In the genomic region with DNA sequence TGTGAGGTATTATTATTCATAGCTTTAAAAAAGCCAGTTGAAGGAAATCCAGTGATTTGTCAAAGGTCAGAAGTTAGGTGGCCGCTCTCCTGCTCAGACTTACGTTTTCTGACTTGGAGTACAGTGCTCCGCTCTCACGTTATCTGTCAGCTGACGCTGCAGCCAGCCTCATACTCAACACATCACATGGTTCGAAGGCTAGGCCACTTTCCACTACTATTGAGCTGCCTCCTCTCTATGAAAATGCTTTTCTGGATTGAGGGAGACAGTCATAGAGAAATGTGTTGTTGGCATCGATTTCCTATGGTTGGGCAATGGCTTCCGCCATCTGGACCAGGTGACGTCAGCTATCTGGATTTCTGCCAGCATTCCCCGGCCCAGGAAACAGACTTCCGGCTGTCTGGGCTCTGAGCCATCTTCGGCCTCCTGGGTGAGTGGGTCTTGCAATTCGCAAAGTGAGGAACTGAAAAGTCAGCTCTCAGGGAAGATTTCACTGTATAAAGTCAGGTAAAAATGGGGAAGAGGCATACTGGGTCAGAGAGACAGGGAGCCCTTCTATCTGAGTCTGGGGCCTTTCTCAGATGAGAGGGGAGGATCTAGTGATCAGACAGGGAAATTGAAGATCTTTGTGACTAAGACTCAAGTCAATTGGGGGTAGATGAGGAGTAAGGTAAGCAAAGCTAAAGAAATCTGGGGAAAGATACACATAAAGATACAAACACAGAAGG, we compare ENCODE assay signal across 1 cellular context.
TF ChIP-seq lines count a peak whose summit lies in the region.

No MANE protein-coding gene starts in this region.

TF ChIP-seq in K562, 482 proteins besides CTCF, POLR2A, EP300 and RAD21 (continued from another document):
- TF ChIP-seq, protein P1, sequence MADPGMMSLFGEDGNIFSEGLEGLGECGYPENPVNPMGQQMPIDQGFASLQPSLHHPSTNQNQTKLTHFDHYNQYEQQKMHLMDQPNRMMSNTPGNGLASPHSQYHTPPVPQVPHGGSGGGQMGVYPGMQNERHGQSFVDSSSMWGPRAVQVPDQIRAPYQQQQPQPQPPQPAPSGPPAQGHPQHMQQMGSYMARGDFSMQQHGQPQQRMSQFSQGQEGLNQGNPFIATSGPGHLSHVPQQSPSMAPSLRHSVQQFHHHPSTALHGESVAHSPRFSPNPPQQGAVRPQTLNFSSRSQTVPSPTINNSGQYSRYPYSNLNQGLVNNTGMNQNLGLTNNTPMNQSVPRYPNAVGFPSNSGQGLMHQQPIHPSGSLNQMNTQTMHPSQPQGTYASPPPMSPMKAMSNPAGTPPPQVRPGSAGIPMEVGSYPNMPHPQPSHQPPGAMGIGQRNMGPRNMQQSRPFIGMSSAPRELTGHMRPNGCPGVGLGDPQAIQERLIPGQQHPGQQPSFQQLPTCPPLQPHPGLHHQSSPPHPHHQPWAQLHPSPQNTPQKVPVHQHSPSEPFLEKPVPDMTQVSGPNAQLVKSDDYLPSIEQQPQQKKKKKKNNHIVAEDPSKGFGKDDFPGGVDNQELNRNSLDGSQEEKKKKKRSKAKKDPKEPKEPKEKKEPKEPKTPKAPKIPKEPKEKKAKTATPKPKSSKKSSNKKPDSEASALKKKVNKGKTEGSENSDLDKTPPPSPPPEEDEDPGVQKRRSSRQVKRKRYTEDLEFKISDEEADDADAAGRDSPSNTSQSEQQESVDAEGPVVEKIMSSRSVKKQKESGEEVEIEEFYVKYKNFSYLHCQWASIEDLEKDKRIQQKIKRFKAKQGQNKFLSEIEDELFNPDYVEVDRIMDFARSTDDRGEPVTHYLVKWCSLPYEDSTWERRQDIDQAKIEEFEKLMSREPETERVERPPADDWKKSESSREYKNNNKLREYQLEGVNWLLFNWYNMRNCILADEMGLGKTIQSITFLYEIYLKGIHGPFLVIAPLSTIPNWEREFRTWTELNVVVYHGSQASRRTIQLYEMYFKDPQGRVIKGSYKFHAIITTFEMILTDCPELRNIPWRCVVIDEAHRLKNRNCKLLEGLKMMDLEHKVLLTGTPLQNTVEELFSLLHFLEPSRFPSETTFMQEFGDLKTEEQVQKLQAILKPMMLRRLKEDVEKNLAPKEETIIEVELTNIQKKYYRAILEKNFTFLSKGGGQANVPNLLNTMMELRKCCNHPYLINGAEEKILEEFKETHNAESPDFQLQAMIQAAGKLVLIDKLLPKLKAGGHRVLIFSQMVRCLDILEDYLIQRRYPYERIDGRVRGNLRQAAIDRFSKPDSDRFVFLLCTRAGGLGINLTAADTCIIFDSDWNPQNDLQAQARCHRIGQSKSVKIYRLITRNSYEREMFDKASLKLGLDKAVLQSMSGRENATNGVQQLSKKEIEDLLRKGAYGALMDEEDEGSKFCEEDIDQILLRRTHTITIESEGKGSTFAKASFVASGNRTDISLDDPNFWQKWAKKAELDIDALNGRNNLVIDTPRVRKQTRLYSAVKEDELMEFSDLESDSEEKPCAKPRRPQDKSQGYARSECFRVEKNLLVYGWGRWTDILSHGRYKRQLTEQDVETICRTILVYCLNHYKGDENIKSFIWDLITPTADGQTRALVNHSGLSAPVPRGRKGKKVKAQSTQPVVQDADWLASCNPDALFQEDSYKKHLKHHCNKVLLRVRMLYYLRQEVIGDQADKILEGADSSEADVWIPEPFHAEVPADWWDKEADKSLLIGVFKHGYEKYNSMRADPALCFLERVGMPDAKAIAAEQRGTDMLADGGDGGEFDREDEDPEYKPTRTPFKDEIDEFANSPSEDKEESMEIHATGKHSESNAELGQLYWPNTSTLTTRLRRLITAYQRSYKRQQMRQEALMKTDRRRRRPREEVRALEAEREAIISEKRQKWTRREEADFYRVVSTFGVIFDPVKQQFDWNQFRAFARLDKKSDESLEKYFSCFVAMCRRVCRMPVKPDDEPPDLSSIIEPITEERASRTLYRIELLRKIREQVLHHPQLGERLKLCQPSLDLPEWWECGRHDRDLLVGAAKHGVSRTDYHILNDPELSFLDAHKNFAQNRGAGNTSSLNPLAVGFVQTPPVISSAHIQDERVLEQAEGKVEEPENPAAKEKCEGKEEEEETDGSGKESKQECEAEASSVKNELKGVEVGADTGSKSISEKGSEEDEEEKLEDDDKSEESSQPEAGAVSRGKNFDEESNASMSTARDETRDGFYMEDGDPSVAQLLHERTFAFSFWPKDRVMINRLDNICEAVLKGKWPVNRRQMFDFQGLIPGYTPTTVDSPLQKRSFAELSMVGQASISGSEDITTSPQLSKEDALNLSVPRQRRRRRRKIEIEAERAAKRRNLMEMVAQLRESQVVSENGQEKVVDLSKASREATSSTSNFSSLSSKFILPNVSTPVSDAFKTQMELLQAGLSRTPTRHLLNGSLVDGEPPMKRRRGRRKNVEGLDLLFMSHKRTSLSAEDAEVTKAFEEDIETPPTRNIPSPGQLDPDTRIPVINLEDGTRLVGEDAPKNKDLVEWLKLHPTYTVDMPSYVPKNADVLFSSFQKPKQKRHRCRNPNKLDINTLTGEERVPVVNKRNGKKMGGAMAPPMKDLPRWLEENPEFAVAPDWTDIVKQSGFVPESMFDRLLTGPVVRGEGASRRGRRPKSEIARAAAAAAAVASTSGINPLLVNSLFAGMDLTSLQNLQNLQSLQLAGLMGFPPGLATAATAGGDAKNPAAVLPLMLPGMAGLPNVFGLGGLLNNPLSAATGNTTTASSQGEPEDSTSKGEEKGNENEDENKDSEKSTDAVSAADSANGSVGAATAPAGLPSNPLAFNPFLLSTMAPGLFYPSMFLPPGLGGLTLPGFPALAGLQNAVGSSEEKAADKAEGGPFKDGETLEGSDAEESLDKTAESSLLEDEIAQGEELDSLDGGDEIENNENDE (IDR thresholded peaks at IDR 0.05; ENCODE audit: low read depth, low read length): no peak
- no peak for TF ChIP-seq POU5F1 (IDR thresholded peaks at IDR 0.05; ENCODE audit: borderline replicate concordance, low read depth, low read length, partially characterized antibody)
- no peak for TF ChIP-seq HMG20B (CRISPR knock-in tag; IDR thresholded peaks at IDR 0.05)
- no peak for TF ChIP-seq ZNF282 (CRISPR knock-in tag; IDR thresholded peaks at IDR 0.05)
- TF ChIP-seq RBM39 (optimal IDR thresholded peaks at IDR 0.05; ENCODE audit: low read depth, low read length): no peak
- TF ChIP-seq, protein P2, sequence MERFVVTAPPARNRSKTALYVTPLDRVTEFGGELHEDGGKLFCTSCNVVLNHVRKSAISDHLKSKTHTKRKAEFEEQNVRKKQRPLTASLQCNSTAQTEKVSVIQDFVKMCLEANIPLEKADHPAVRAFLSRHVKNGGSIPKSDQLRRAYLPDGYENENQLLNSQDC (CRISPR knock-in tag; IDR thresholded peaks at IDR 0.05): no peak
- peak; percentile 10; the same call in 1 of the 2 replicates for TF ChIP-seq HDAC8 (tag; IDR thresholded peaks at IDR 0.05)
- peak; percentile 62; the same call in 1 of the 2 replicates for TF ChIP-seq ESRRA (IDR thresholded peaks at IDR 0.05; ENCODE audit: borderline replicate concordance, low read depth)
- TF ChIP-seq ZC3H11A (IDR thresholded peaks at IDR 0.05; ENCODE audit: low read depth, low read length): no peak
- no peak for TF ChIP-seq MXI1 (IDR thresholded peaks at IDR 0.05; ENCODE audit: low read depth, low read length)
- TF ChIP-seq SRSF1 (IDR thresholded peaks at IDR 0.05; ENCODE audit: low read depth, low read length): no peak
- no peak; the same call in 1 of the 2 replicates for TF ChIP-seq ZNF696 (CRISPR knock-in tag; conservative IDR thresholded peaks at IDR 0.05)
- no peak for TF ChIP-seq TGIF2 (CRISPR knock-in tag; IDR thresholded peaks at IDR 0.05)
- no peak for TF ChIP-seq KLF10 (CRISPR knock-in tag; IDR thresholded peaks at IDR 0.05)
- no peak for TF ChIP-seq ZNF212 (CRISPR knock-in tag; IDR thresholded peaks at IDR 0.05)
- TF ChIP-seq RBM14 (IDR thresholded peaks at IDR 0.05; ENCODE audit: borderline replicate concordance, insufficient read depth, low read depth, low read length): no peak
- TF ChIP-seq, protein P3, sequence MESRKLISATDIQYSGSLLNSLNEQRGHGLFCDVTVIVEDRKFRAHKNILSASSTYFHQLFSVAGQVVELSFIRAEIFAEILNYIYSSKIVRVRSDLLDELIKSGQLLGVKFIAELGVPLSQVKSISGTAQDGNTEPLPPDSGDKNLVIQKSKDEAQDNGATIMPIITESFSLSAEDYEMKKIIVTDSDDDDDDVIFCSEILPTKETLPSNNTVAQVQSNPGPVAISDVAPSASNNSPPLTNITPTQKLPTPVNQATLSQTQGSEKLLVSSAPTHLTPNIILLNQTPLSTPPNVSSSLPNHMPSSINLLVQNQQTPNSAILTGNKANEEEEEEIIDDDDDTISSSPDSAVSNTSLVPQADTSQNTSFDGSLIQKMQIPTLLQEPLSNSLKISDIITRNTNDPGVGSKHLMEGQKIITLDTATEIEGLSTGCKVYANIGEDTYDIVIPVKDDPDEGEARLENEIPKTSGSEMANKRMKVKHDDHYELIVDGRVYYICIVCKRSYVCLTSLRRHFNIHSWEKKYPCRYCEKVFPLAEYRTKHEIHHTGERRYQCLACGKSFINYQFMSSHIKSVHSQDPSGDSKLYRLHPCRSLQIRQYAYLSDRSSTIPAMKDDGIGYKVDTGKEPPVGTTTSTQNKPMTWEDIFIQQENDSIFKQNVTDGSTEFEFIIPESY (CRISPR knock-in tag; IDR thresholded peaks at IDR 0.05): 0 out of 2 replicates have a peak, but pooled peaks have one; percentile 38
- peak; percentile 90 for TF ChIP-seq DACH1 (IDR thresholded peaks at IDR 0.05; ENCODE audit: partially characterized antibody)
- TF ChIP-seq, protein P4, sequence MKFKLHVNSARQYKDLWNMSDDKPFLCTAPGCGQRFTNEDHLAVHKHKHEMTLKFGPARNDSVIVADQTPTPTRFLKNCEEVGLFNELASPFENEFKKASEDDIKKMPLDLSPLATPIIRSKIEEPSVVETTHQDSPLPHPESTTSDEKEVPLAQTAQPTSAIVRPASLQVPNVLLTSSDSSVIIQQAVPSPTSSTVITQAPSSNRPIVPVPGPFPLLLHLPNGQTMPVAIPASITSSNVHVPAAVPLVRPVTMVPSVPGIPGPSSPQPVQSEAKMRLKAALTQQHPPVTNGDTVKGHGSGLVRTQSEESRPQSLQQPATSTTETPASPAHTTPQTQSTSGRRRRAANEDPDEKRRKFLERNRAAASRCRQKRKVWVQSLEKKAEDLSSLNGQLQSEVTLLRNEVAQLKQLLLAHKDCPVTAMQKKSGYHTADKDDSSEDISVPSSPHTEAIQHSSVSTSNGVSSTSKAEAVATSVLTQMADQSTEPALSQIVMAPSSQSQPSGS (CRISPR knock-in tag; IDR thresholded peaks at IDR 0.05): peak; percentile 96
